8 cellular contexts compared by ENCODE assay signal in genomic region chr18:159037-159652, GRCh38. TPM values are rescaled to one million over a fixed set of nuclear protein-coding genes. Genes with fewer than 3 reads are reported as not detected.
DNase-seq lines count a peak whose midpoint lies in the region; ATAC-seq, FAIRE-seq and TF ChIP-seq lines count a peak whose summit lies in the region.

No MANE protein-coding gene starts in this region.

- TF ChIP-seq CTCF in keratinocyte (optimal IDR thresholded peaks at IDR 0.05 in 1 of 3, IDR thresholded peaks at IDR 0.05 in 1 of 3, conservative IDR thresholded peaks at IDR 0.05 in 1 of 3; ENCODE audit: extremely low read depth in 1 of 3, insufficient read depth in 2 of 3, low read length in 3 of 3) (no peak), suprapubic skin (IDR thresholded peaks at IDR 0.05) (no peak)

- ATAC-seq in activated CD4-positive, alpha-beta T cell treated with anti-CD3 and anti-CD28 coated beads for 36 hours, result no peak

- DNase-seq in activated CD4-positive, alpha-beta T cell treated with anti-CD3 and anti-CD28 coated beads for 36 hours, result peak; percentile 11
- DNase-seq in activated CD4-positive, alpha-beta T cell treated with anti-CD3 and anti-CD28 coated beads, Interleukin-2, amount 50 U/mL, for 4 hours, result no peak
- peak; percentile 26 for DNase-seq in LoVo (ENCODE audit: low spot score)
- peak; percentile 36 for DNase-seq in astrocyte of the hippocampus (ENCODE audit: low read depth, low spot score)
- no peak for DNase-seq in keratinocyte (ENCODE audit: low read depth, low spot score)
- no peak for DNase-seq in suprapubic skin (ENCODE audit: low spot score in 2 of 2)
- no peak for DNase-seq in SKM-1 treated with dmso at 0.1 percent for 144 hours (lab: John Stamatoyannopoulos, UW; ENCODE audit: unreplicated experiment)
- DNase-seq in retina, result no peak

- H3K4me2 ChIP-seq in keratinocyte (ENCODE audit: control insufficient read depth, extremely low read depth, insufficient read depth, low read depth, low read length), result peak overlapping the region; percentile 96

- peaks cover 31% of the 10 kb centered on the region for H3K4me1 Mint-ChIP-seq in activated CD4-positive, alpha-beta T cell treated with anti-CD3 and anti-CD28 coated beads for 36 hours

- H3K9ac ChIP-seq in keratinocyte (ENCODE audit: control insufficient read depth, extremely low read depth, insufficient read depth, low read length), result peak overlapping the region; percentile 96

- no peaks in the 10 kb centered on the region for H3K27me3 Mint-ChIP-seq in activated CD4-positive, alpha-beta T cell treated with anti-CD3 and anti-CD28 coated beads for 36 hours

- no peaks in the 10 kb centered on the region for H3K9me1 ChIP-seq in keratinocyte (ENCODE audit: control insufficient read depth, extremely low read depth, insufficient read depth, low read length)

- peaks cover 14% of the 10 kb centered on the region for H3K36me3 Mint-ChIP-seq in activated CD4-positive, alpha-beta T cell treated with anti-CD3 and anti-CD28 coated beads for 36 hours (ENCODE audit: low read depth)

- peaks cover 4 to 5% of the 10 kb centered on the region in 2 experiments for H3K36me3 ChIP-seq in keratinocyte (ENCODE audit: control insufficient read depth in 2 of 2, extremely low read depth in 1 of 2, insufficient read depth in 2 of 2, low read length in 2 of 2)
- no peaks in the 10 kb centered on the region for H3K36me3 ChIP-seq in suprapubic skin

- TF ChIP-seq POLR2A in suprapubic skin (IDR thresholded peaks at IDR 0.05), result no peak

- 2% methylated on average over 23 of the region's 23 CpGs for WGBS in suprapubic skin

- no peaks in the 10 kb centered on the region for H3K27me3 ChIP-seq in keratinocyte (ENCODE audit: control insufficient read depth, extremely low read depth, insufficient read depth, low read length)
- no peaks in the 10 kb centered on the region for H3K27me3 ChIP-seq in suprapubic skin

- no peaks in the 10 kb centered on the region for H3K9me3 Mint-ChIP-seq in activated CD4-positive, alpha-beta T cell treated with anti-CD3 and anti-CD28 coated beads for 36 hours (ENCODE audit: low read depth)

- H3K4me3 Mint-ChIP-seq in activated CD4-positive, alpha-beta T cell treated with anti-CD3 and anti-CD28 coated beads for 36 hours, result peak overlapping the region; percentile 89

- peaks cover 53% of the 10 kb centered on the region for H3K79me2 ChIP-seq in keratinocyte (ENCODE audit: control insufficient read depth, insufficient read depth, low read length)

- no peaks in the 10 kb centered on the region for H3K9me3 ChIP-seq in keratinocyte (ENCODE audit: control insufficient read depth, low read depth, low read length)
- H3K9me3 ChIP-seq in suprapubic skin, result no peaks in the 10 kb centered on the region

- FAIRE-seq in keratinocyte (lab: Jason Lieb, UNC), result peak; percentile 53

- H3K4me1 ChIP-seq in keratinocyte (ENCODE audit: control insufficient read depth, extremely low read depth, insufficient read depth, low read length) (peaks cover 16% of the 10 kb centered on the region), suprapubic skin (peaks cover 25% of the 10 kb centered on the region)

- H3K27ac ChIP-seq in keratinocyte (ENCODE audit: control insufficient read depth, insufficient read depth, low read length) (peak overlapping the region; percentile 94), suprapubic skin (peak overlapping the region; percentile 91)

- intact Hi-C loops in activated CD4-positive, alpha-beta T cell treated with anti-CD3 and anti-CD28 coated beads for 36 hours (cut with DNase I, micrococcal nuclease), result loop anchor here (2.0 kb wide), 2 partner anchors 48 to 500 kb away; no protein-coding TSS in a partner anchor

- dilution Hi-C loops in keratinocyte (cut with MboI; ENCODE audit: extremely low pct_ligation_motif_present, low sequenced_read_pairs), result no loop called here

- H3K27ac Mint-ChIP-seq in activated CD4-positive, alpha-beta T cell treated with anti-CD3 and anti-CD28 coated beads for 36 hours, result peak overlapping the region; percentile 87

- H2AFZ ChIP-seq in keratinocyte (ENCODE audit: control insufficient read depth, low read length), result peak overlapping the region; percentile 62

- H4K20me1 ChIP-seq in keratinocyte (ENCODE audit: control insufficient read depth, extremely low read depth, insufficient read depth, low read length), result no peaks in the 10 kb centered on the region

- CTCF ChIA-PET in activated CD4-positive, alpha-beta T cell treated with anti-CD3 and anti-CD28 coated beads for 36 hours (lab: Charles Lee), result interaction anchor here (0.9 to 1.2 kb wide), 2 partner anchors 8 to 13 kb away, joined by 3 to 4 read pairs; no protein-coding TSS in a partner anchor

- POLR2A ChIA-PET in activated CD4-positive, alpha-beta T cell treated with anti-CD3 and anti-CD28 coated beads for 36 hours (lab: Charles Lee), result no interaction called here

- H3K4me3 ChIP-seq in keratinocyte (ENCODE audit: control insufficient read depth in 2 of 3, extremely low read depth in 1 of 3, insufficient read depth in 2 of 3, low read depth in 1 of 3, low read length in 3 of 3) (peak overlapping the region; percentile 83 to 98 (median 94)), suprapubic skin (peak overlapping the region; percentile 97)

- no peak for TF ChIP-seq EP300 in suprapubic skin (IDR thresholded peaks at IDR 0.05)

RNA-seq across cellular contexts. Expression of gene USP14, which starts 0.8 kb away (rescaled TPM):
- total RNA-seq in activated CD4-positive, alpha-beta T cell treated with anti-CD3 and anti-CD28 coated beads for 36 hours, result 100 to 1,000 TPM in 1 of 2 experiments, 10 to 100 TPM in 1; 94.7 to 101 TPM
- polyA plus RNA-seq in keratinocyte, result 33.3 to 62.5 TPM (median 45.1 TPM) in 3 replicates
- polyA plus RNA-seq in keratinocyte (2011; ENCODE audit: low read depth), result 34.8 TPM
- polyA plus RNA-seq in keratinocyte (2011; cell fraction: cytosol; rRNA removed), result 38.9 and 71.7 TPM in 2 replicates
- polyA plus RNA-seq in keratinocyte (2011; cell fraction: nucleus; rRNA removed), result 67.7 and 93.8 TPM in 2 replicates
- 42.7 and 83.0 TPM in 2 replicates for polyA plus RNA-seq in keratinocyte (2012; ENCODE audit: low replicate concordance)
- 11.4 to 26.2 TPM (median 15.2 TPM) in 3 replicates for polyA minus RNA-seq in keratinocyte
- polyA minus RNA-seq in keratinocyte (2011; cell fraction: cytosol; rRNA and poly(A)+ RNA removed), result 44.3 TPM
- 20.2 and 60.7 TPM in 2 replicates for polyA minus RNA-seq in keratinocyte (2011; cell fraction: nucleus; rRNA and poly(A)+ RNA removed)
- 10 to 100 TPM; 19.7 to 31.4 (median 27.9) TPM for total RNA-seq in suprapubic skin

Comparison
In these comparisons a context has a peak if more than half of its experiments do, and no peak if none do; other contexts are left out.
1. DNase-seq: peak in activated CD4-positive, alpha-beta T cell treated with anti-CD3 and anti-CD28 coated beads for 36 hours (single experiment), LoVo (single experiment) and astrocyte of the hippocampus (single experiment); none in activated CD4-positive, alpha-beta T cell treated with anti-CD3 and anti-CD28 coated beads, Interleukin-2, amount 50 U/mL, for 4 hours (0 of 2), keratinocyte (single experiment), suprapubic skin (0 of 2), SKM-1 treated with dmso at 0.1 percent for 144 hours (single experiment) and retina (single experiment).